2 cellular contexts compared by ENCODE assay signal in genomic region chr17:82736511-82737185, GRCh38.
TF ChIP-seq lines count a peak whose summit lies in the region.

No MANE protein-coding gene starts in this region.

TF ChIP-seq in neural cell, 6 proteins besides CTCF, POLR2A, EP300 and RAD21 (continued from another document):
- TF ChIP-seq MXI1 (conservative IDR thresholded peaks at IDR 0.05; ENCODE audit: poor library complexity, severe bottlenecking) (no peak), REST (IDR thresholded peaks at IDR 0.05; ENCODE audit: borderline replicate concordance) (no peak)

TF ChIP-seq in GM12891, 5 proteins besides CTCF, POLR2A, EP300 and RAD21 (continued from another document):
- TF ChIP-seq PAX5 (IDR thresholded peaks at IDR 0.05; ENCODE audit: insufficient read depth, low read length, severe bottlenecking): no peak
TF ChIP-seq in GM12891: peak in this region for 0.
